In genomic region chr2:231707625-231708049, GRCh38 we compare ENCODE assay signal across 8 cellular contexts. TPM values are rescaled to one million over a fixed set of nuclear protein-coding genes. Genes with fewer than 3 reads are reported as not detected.
A peak's percentile ranks its signal among the peaks of the same experiment; 100 is the strongest.
DNase-seq lines count a peak whose midpoint lies in the region; ATAC-seq, FAIRE-seq and TF ChIP-seq lines count a peak whose summit lies in the region.

No MANE protein-coding gene starts in this region.

- ATAC-seq in A549 (no peak; a peak in 2 of 6 replicates), GM21786 (IDR thresholded peaks at IDR 0.05; ENCODE audit: unreplicated experiment) (no peak), GM19467 (IDR thresholded peaks at IDR 0.05; ENCODE audit: unreplicated experiment) (no peak)

- no peak for FAIRE-seq in A549 (lab: Jason Lieb, UNC)

- H4K20me1 ChIP-seq in SU-DHL-6 (ENCODE audit: low read depth, low read length), result peaks cover 13% of the 10 kb centered on the region; the same call in 1 of the 2 replicates

- CTCF ChIA-PET in A549 (lab: Yijun Ruan, JAX), result interaction anchor here (0.7 to 78.4 kb wide), 5 partner anchors 17 to 186 kb away, joined by 3 to 4158 read pairs (median 5); no protein-coding TSS in a partner anchor

- H3K27ac ChIP-seq in A549 (peak overlapping the region; percentile 94 to 97), SU-DHL-6 (ENCODE audit: low read depth, low read length) (peak overlapping the region; percentile 75), cingulate gyrus (ENCODE audit: low read depth, low read length) (peak overlapping the region; percentile 100), thyroid gland (peak overlapping the region; percentile 99 to 100 (median 100))

- peaks cover 36% of the 10 kb centered on the region for H3K36me3 ChIP-seq in SU-DHL-6 (ENCODE audit: low read length)
- H3K36me3 ChIP-seq in thyroid gland, result peaks cover 7 to 8% of the 10 kb centered on the region in 2 donors

- peak overlapping the region; percentile 83 for H2AFZ ChIP-seq in SU-DHL-6 (ENCODE audit: low read depth, low read length, severe bottlenecking)

- intact Hi-C loops in thyroid gland (cut with DNase I), result no loop called here

- H3K79me2 ChIP-seq in SU-DHL-6 (ENCODE audit: insufficient read depth, low read length), result peaks cover 45% of the 10 kb centered on the region

- peak; percentile 30; the same call in 1 of the 2 replicates for TF ChIP-seq POLR2A in A549 (IDR thresholded peaks at IDR 0.05; ENCODE audit: low read length)
- TF ChIP-seq POLR2A in GM19193 (IDR thresholded peaks at IDR 0.05; ENCODE audit: extremely low read depth, insufficient read depth, insufficient read length), result peak; percentile 43
- TF ChIP-seq POLR2A in thyroid gland (IDR thresholded peaks at IDR 0.05), result peak in 1 of 2 donors; percentile 39

- POLR2A ChIA-PET in A549 (lab: Yijun Ruan, JAX), result interaction anchor here (0.7 to 2.9 kb wide), 26 partner anchors 8 to 243 kb away, joined by 3 to 45 read pairs (median 5); partner anchors contain the start of genes COPS7B, NCL and PDE6D

- H3K4me2 ChIP-seq in A549, result peak overlapping the region; percentile 61
- peak overlapping the region; percentile 44 for H3K4me2 ChIP-seq in SU-DHL-6 (ENCODE audit: low read depth, low read length, poor library complexity, severe bottlenecking)

- peaks cover 26% of the 10 kb centered on the region for H3K4me1 ChIP-seq in A549
- peaks cover 30 to 44% of the 10 kb centered on the region in 2 donors for H3K4me1 ChIP-seq in thyroid gland

- TF ChIP-seq EP300 in A549 (IDR thresholded peaks at IDR 0.05), result no peak; a peak in 1 of 5 replicates

- DNase-seq in A549 (ENCODE audit: low read depth in 1 of 2, low spot score in 1 of 2) (peak in 1 of 2 experiments; percentile 68), mesenteric fat pad (ENCODE audit: low spot score) (peak; percentile 94), thyroid gland (no peak)

- 34% methylated on average over 32 of the region's 44 CpGs for WGBS in A549 (ENCODE audit: missing lambda C conversion rate)
- 0 to 5% methylated on average over 1 to 17 of the region's 44 CpGs for WGBS in thyroid gland, 2 donors

- H3K9me3 ChIP-seq in A549 (no peaks in the 10 kb centered on the region), SU-DHL-6 (ENCODE audit: insufficient read depth, low read length) (peaks cover 4% of the 10 kb centered on the region; the same call in 1 of the 2 replicates), thyroid gland (no peaks in the 10 kb centered on the region)

- peaks cover 33% of the 10 kb centered on the region for H3F3A ChIP-seq in SU-DHL-6 (ENCODE audit: insufficient read depth)

- H3K27me3 ChIP-seq in SU-DHL-6 (ENCODE audit: low read length) (no peaks in the 10 kb centered on the region), thyroid gland (no peaks in the 10 kb centered on the region)

- no peak for TF ChIP-seq RAD21 in A549 (conservative IDR thresholded peaks at IDR 0.05 in 1 of 2, IDR thresholded peaks at IDR 0.05 in 1 of 2)

- H3K4me3 ChIP-seq in A549 (peak overlapping the region; percentile 66), SU-DHL-6 (ENCODE audit: insufficient read depth, low read length, poor library complexity, severe bottlenecking) (peak overlapping the region; percentile 28), thyroid gland (replicated peaks in 1 of 3) (peak overlapping the region in 2 of 3 donors; percentile 12 to 51)

- H3K9me2 ChIP-seq in SU-DHL-6 (replicated peaks; ENCODE audit: insufficient read depth, low read length), result no peaks in the 10 kb centered on the region

- no peak for TF ChIP-seq CTCF in A549 (IDR thresholded peaks at IDR 0.05)
- no peak for TF ChIP-seq CTCF in SU-DHL-6 (IDR thresholded peaks at IDR 0.05; ENCODE audit: insufficient read depth, low read length, poor library complexity, severe bottlenecking)
- no peak for TF ChIP-seq CTCF in thyroid gland (IDR thresholded peaks at IDR 0.05)

- H3K9ac ChIP-seq in SU-DHL-6 (ENCODE audit: low read length), result peak overlapping the region; percentile 82

TF ChIP-seq in A549, 52 proteins besides CTCF, POLR2A, EP300 and RAD21 (continues in another document):
- TF ChIP-seq EHMT2 (IDR thresholded peaks at IDR 0.05; ENCODE audit: low read depth), result no peak
- TF ChIP-seq PBX3 (IDR thresholded peaks at IDR 0.05), result no peak
- no peak for TF ChIP-seq HDAC2 (IDR thresholded peaks at IDR 0.05)
- TF ChIP-seq, protein P1, sequence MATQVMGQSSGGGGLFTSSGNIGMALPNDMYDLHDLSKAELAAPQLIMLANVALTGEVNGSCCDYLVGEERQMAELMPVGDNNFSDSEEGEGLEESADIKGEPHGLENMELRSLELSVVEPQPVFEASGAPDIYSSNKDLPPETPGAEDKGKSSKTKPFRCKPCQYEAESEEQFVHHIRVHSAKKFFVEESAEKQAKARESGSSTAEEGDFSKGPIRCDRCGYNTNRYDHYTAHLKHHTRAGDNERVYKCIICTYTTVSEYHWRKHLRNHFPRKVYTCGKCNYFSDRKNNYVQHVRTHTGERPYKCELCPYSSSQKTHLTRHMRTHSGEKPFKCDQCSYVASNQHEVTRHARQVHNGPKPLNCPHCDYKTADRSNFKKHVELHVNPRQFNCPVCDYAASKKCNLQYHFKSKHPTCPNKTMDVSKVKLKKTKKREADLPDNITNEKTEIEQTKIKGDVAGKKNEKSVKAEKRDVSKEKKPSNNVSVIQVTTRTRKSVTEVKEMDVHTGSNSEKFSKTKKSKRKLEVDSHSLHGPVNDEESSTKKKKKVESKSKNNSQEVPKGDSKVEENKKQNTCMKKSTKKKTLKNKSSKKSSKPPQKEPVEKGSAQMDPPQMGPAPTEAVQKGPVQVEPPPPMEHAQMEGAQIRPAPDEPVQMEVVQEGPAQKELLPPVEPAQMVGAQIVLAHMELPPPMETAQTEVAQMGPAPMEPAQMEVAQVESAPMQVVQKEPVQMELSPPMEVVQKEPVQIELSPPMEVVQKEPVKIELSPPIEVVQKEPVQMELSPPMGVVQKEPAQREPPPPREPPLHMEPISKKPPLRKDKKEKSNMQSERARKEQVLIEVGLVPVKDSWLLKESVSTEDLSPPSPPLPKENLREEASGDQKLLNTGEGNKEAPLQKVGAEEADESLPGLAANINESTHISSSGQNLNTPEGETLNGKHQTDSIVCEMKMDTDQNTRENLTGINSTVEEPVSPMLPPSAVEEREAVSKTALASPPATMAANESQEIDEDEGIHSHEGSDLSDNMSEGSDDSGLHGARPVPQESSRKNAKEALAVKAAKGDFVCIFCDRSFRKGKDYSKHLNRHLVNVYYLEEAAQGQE (IDR thresholded peaks at IDR 0.05), result no peak
- TF ChIP-seq HOXB13 (CRISPR knock-in tag; IDR thresholded peaks at IDR 0.05; ENCODE audit: low read depth), result peak; percentile 61; the same call in 1 of the 2 replicates
- no peak for TF ChIP-seq RCOR1 (IDR thresholded peaks at IDR 0.05; ENCODE audit: low read depth, low read length)
- TF ChIP-seq FOSB (CRISPR knock-in tag; IDR thresholded peaks at IDR 0.05), result no peak
- no peak for TF ChIP-seq PHF8 (IDR thresholded peaks at IDR 0.05; ENCODE audit: borderline replicate concordance, low read depth)
- TF ChIP-seq NFE2L2 (conservative IDR thresholded peaks at IDR 0.05; ENCODE audit: low read length), result no peak
- TF ChIP-seq HES2 (IDR thresholded peaks at IDR 0.05), result no peak
- no peak for TF ChIP-seq SREBF2 (IDR thresholded peaks at IDR 0.05)
- no peak; the same call in 1 of the 2 replicates for TF ChIP-seq KDM1A (IDR thresholded peaks at IDR 0.05; ENCODE audit: low read depth)
- TF ChIP-seq MAZ (IDR thresholded peaks at IDR 0.05; ENCODE audit: borderline replicate concordance, low read depth, low read length), result no peak
- TF ChIP-seq ZNF302 (CRISPR knock-in tag; IDR thresholded peaks at IDR 0.05), result no peak
- no peak for TF ChIP-seq MAFK (IDR thresholded peaks at IDR 0.05; ENCODE audit: partially characterized antibody)
- TF ChIP-seq KDM5A (IDR thresholded peaks at IDR 0.05), result no peak
- TF ChIP-seq ZC3H11A (IDR thresholded peaks at IDR 0.05), result no peak
- no peak for TF ChIP-seq FOSL2 (IDR thresholded peaks at IDR 0.05)
- no peak for TF ChIP-seq FOSL2 (CRISPR knock-in tag; IDR thresholded peaks at IDR 0.05)
- peak; percentile 65; the same call in 1 of the 2 replicates for TF ChIP-seq NPAS2 (CRISPR knock-in tag; IDR thresholded peaks at IDR 0.05; ENCODE audit: borderline replicate concordance)
- 0 out of 2 replicates have a peak, but pooled peaks have one; percentile 34 for TF ChIP-seq ATOH8 (CRISPR knock-in tag; IDR thresholded peaks at IDR 0.05; ENCODE audit: low read depth)
- no peak for TF ChIP-seq SMC3 (IDR thresholded peaks at IDR 0.05)
- TF ChIP-seq RARB (CRISPR knock-in tag; IDR thresholded peaks at IDR 0.05), result no peak
- no peak for TF ChIP-seq RFX5 (IDR thresholded peaks at IDR 0.05)
- TF ChIP-seq HEYL (CRISPR knock-in tag; IDR thresholded peaks at IDR 0.05), result no peak

RNA-seq across cellular contexts. Expression of gene PTMA, which starts 0.7 kb away (rescaled TPM):
- polyA plus RNA-seq in A549 (2011; rRNA removed) (434 and 1,191 TPM in 2 replicates), A549 (2017; fragmentation: RNase III; extraction: RNeasy Plus Mini Kit Qiagen cat#74134 plus additional on column Dnase treatment) (2,232 to 2,533 TPM (median 2,360 TPM) in 3 replicates)
- polyA plus RNA-seq in A549 (2012; cell fraction: cytosol; rRNA removed), result 906 and 1,052 TPM in 2 replicates
- 514 and 638 TPM in 2 replicates for polyA plus RNA-seq in A549 (2012; cell fraction: nucleus; rRNA removed)
- polyA minus RNA-seq in A549 (2011; rRNA and poly(A)+ RNA removed), result 113 and 134 TPM in 2 replicates
- total RNA-seq in mesenteric fat pad (790 TPM), thyroid gland (1,000 to 10,000 TPM in 3 of 4 donors, 100 to 1,000 TPM in 1; 631 to 1,160 (median 1,099) TPM)
